In the genomic region with DNA sequence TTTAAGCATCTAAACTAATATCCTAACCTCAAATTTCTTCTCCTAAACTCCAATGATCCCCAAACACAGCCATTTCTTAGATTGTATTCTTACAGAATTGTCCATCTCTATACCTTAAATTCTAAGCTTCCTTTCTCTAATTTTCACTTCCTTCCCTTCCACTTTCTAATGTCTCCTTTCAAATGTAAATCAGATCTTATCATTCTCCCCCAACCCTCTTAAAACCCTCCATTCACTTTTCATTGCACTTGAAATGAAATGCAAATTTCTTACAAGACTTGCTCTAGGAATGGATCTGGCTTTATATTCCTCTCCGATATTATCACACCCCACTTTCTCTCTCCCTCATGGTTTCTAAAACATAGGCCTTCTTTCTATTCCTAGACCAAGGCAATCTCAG, we compare ENCODE assay signal across 27 cellular contexts.
"Had no signal": no experiment of that assay in that cellular context is flagged by ENCODE, and none has a peak within 500 bp of the region (broad histone marks: within the 10 kb centered on the region; RNA-seq: fewer than 3 reads in every experiment).

No MANE protein-coding gene starts in this region.

- H3K27ac Mint-ChIP-seq: nephron progenitor cell; stimulated activated naive B cell treated with anti-CD40 and anti-IgM and Interleukin-4, amounts not matched to agents 10 μg/mL and 1 μg/mL and 100 μg/mL, for 72 hours; stimulated activated naive CD8-positive, alpha-beta T cell treated with anti-CD3 and anti-CD28 coated beads, Interleukin-15, amount 100 ng/mL, for 72 hours had no signal

- H3K4me1 Mint-ChIP-seq: nephron progenitor cell had no signal

- H3K4me3 Mint-ChIP-seq: nephron progenitor cell; stimulated activated naive B cell treated with anti-CD40 and anti-IgM and Interleukin-4, amounts not matched to agents 10 μg/mL and 1 μg/mL and 100 μg/mL, for 72 hours; stimulated activated naive CD8-positive, alpha-beta T cell treated with anti-CD3 and anti-CD28 coated beads, Interleukin-15, amount 100 ng/mL, for 72 hours had no signal

- H3K27ac ChIP-seq: epithelial cell of prostate, esophagus squamous epithelium, gastroesophageal sphincter, left ventricle myocardium inferior, neutrophil, psoas muscle, testis, tibial nerve, upper lobe of right lung, vagina had no signal

- H3K27me3 Mint-ChIP-seq: naive B cell; stimulated activated naive B cell treated with anti-CD40 and anti-IgM and Interleukin-4, amounts not matched to agents 10 μg/mL and 1 μg/mL and 100 μg/mL, for 72 hours; stimulated activated naive CD8-positive, alpha-beta T cell treated with anti-CD3 and anti-CD28 coated beads, Interleukin-15, amount 100 ng/mL, for 72 hours had no signal

- DNase-seq: effector memory CD4-positive, alpha-beta T cell; esophagus squamous epithelium; foreskin fibroblast; glutamatergic neuron; kidney; left cardiac atrium; left ventricle myocardium inferior; mesenchymal stem cell; naive B cell; nephron progenitor cell; psoas muscle; retina; spleen; stimulated activated CD4-positive, alpha-beta T cell treated with anti-CD3 and anti-CD28 coated beads, Interleukin-15, amount 100 ng/mL, for 24 hours; stimulated activated CD4-positive, alpha-beta T cell treated with anti-CD3 and anti-CD28 coated beads, Interleukin-1b, Interleukin-23, amount 100 ng/mL, for 48 hours; stimulated activated CD4-positive, alpha-beta T cell treated with anti-CD3 and anti-CD28 coated beads, Interleukin-4, amount 100 ng/mL, for 4 hours; stimulated activated naive B cell treated with anti-CD40 and anti-IgM and Interleukin-4, amounts not matched to agents 10 μg/mL and 1 μg/mL and 100 μg/mL, for 72 hours; stimulated activated naive CD8-positive, alpha-beta T cell treated with anti-CD3 and anti-CD28 coated beads, Interleukin-15, amount 100 ng/mL, for 72 hours; testis; upper lobe of right lung had no signal

- H3K4me1 ChIP-seq: esophagus squamous epithelium, gastroesophageal sphincter, left ventricle myocardium inferior, psoas muscle, testis, tibial nerve, upper lobe of right lung, vagina had no signal

- ATAC-seq: gastroesophageal sphincter; left cardiac atrium; psoas muscle; sciatic nerve; stimulated activated naive B cell treated with anti-CD40 and anti-IgM and Interleukin-4, amounts not matched to agents 10 μg/mL and 1 μg/mL and 100 μg/mL, for 72 hours; stimulated activated naive CD8-positive, alpha-beta T cell treated with anti-CD3 and anti-CD28 coated beads, Interleukin-15, amount 100 ng/mL, for 72 hours; upper lobe of right lung had no signal

- H3K9me3 ChIP-seq: esophagus squamous epithelium, neutrophil, psoas muscle, testis, upper lobe of right lung had no signal

- H3K27me3 ChIP-seq: esophagus squamous epithelium, gastroesophageal sphincter, neutrophil, spleen, testis, upper lobe of right lung, vagina had no signal

- H3K36me3 ChIP-seq: esophagus squamous epithelium, gastroesophageal sphincter, left ventricle myocardium inferior, neutrophil, spleen, tibial nerve, upper lobe of right lung, vagina had no signal

- H3K4me3 ChIP-seq: esophagus squamous epithelium, gastroesophageal sphincter, left ventricle myocardium inferior, lung, psoas muscle, spleen, testis, tibial nerve, upper lobe of right lung, vagina had no signal
